In genomic region chr5:98773464-98774191, GRCh38 we compare ENCODE assay signal across 8 cellular contexts. TPM values are rescaled to one million over a fixed set of nuclear protein-coding genes. Genes with fewer than 3 reads are reported as not detected.
DNase-seq lines count a peak whose midpoint lies in the region; ATAC-seq, FAIRE-seq and TF ChIP-seq lines count a peak whose summit lies in the region.

Gene RGMB, plus strand, starts transcription at chr5:98773663. Its CDS starts 408 bp downstream, at chr5:98774071.

- ATAC-seq in GM18867 (IDR thresholded peaks at IDR 0.05; ENCODE audit: unreplicated experiment): peak; percentile 89
- ATAC-seq in HG03097 (IDR thresholded peaks at IDR 0.05; ENCODE audit: low FRiP score, unreplicated experiment): peak; percentile 86

- H3K27me3 ChIP-seq in keratinocyte (ENCODE audit: control insufficient read depth, extremely low read depth, insufficient read depth, low read length): no peaks in the 10 kb centered on the region

- peaks cover 50% of the 10 kb centered on the region for H3K79me2 ChIP-seq in keratinocyte (ENCODE audit: control insufficient read depth, insufficient read depth, low read length)

- H3K4me2 ChIP-seq in keratinocyte (ENCODE audit: control insufficient read depth, extremely low read depth, insufficient read depth, low read depth, low read length): peak within 1 kb of the TSS; percentile 100

- H3K27ac ChIP-seq in keratinocyte (ENCODE audit: control insufficient read depth, insufficient read depth, low read length): peak within 1 kb of the TSS; percentile 86

- FAIRE-seq in keratinocyte (lab: Jason Lieb, UNC): peak; percentile 9

- no peak for TF ChIP-seq CTCF in keratinocyte (optimal IDR thresholded peaks at IDR 0.05 in 1 of 3, IDR thresholded peaks at IDR 0.05 in 1 of 3, conservative IDR thresholded peaks at IDR 0.05 in 1 of 3; ENCODE audit: extremely low read depth in 1 of 3, insufficient read depth in 2 of 3, low read length in 3 of 3)

- H3K36me3 ChIP-seq in keratinocyte (ENCODE audit: control insufficient read depth in 2 of 2, extremely low read depth in 1 of 2, insufficient read depth in 2 of 2, low read length in 2 of 2): peaks cover 0 to 4% of the 10 kb centered on the region in 2 experiments

- peak within 1 kb of the TSS; percentile 83 to 98 (median 88) for H3K4me3 ChIP-seq in keratinocyte (ENCODE audit: control insufficient read depth in 2 of 3, extremely low read depth in 1 of 3, insufficient read depth in 2 of 3, low read depth in 1 of 3, low read length in 3 of 3)

- dilution Hi-C loops in keratinocyte (cut with MboI; ENCODE audit: extremely low pct_ligation_motif_present, low sequenced_read_pairs): loop anchor here (25.0 kb wide), 1 partner anchor 336 kb away; no protein-coding TSS in a partner anchor

- no peaks in the 10 kb centered on the region for H3K9me1 ChIP-seq in keratinocyte (ENCODE audit: control insufficient read depth, extremely low read depth, insufficient read depth, low read length)

- peaks cover 24% of the 10 kb centered on the region for H3K4me1 ChIP-seq in keratinocyte (ENCODE audit: control insufficient read depth, extremely low read depth, insufficient read depth, low read length)

- peak within 1 kb of the TSS; percentile 85 for H3K9ac ChIP-seq in keratinocyte (ENCODE audit: control insufficient read depth, extremely low read depth, insufficient read depth, low read length)

- H3K9me3 ChIP-seq in keratinocyte (ENCODE audit: control insufficient read depth, low read depth, low read length): no peaks in the 10 kb centered on the region

- DNase-seq in 8988T: peak; percentile 87
- peak; percentile 95 for DNase-seq in NCI-H2196 treated with DMSO at 0.1 percent for 48 hours (lab: John Stamatoyannopoulos, UW; ENCODE audit: unreplicated experiment)
- DNase-seq in activated CD4-positive, alpha-beta T cell treated with anti-CD3 and anti-CD28 coated beads for 1 hour: peak; percentile 85
- peak; percentile 98 for DNase-seq in cerebellum (ENCODE audit: low spot score)
- DNase-seq in keratinocyte (ENCODE audit: low read depth, low spot score): peak; percentile 76
- peak; percentile 75 to 89 (median 86) for DNase-seq in stimulated activated CD4-positive, alpha-beta T cell treated with anti-CD3 and anti-CD28 coated beads, Interleukin-12 subunit alpha, Interleukin-12 subunit beta, amount 100 ng/mL, for 48 hours (ENCODE audit: low read depth in 2 of 3, low spot score in 1 of 3)

- H4K20me1 ChIP-seq in keratinocyte (ENCODE audit: control insufficient read depth, extremely low read depth, insufficient read depth, low read length): peaks cover 15% of the 10 kb centered on the region

- H2AFZ ChIP-seq in keratinocyte (ENCODE audit: control insufficient read depth, low read length): peak within 1 kb of the TSS; percentile 77

RNA-seq across cellular contexts. Expression of gene RGMB, which starts in this region (rescaled TPM):
- 137 TPM for total RNA-seq in cerebellum
- 8.5 to 28.7 TPM (median 16.3 TPM) in 3 replicates for polyA plus RNA-seq in keratinocyte
- 5.3 TPM for polyA plus RNA-seq in keratinocyte (2011; ENCODE audit: low read depth)
- polyA plus RNA-seq in keratinocyte (2011; cell fraction: cytosol; rRNA removed): 10.9 and 13.1 TPM in 2 replicates
- 28.1 and 30.9 TPM in 2 replicates for polyA plus RNA-seq in keratinocyte (2011; cell fraction: nucleus; rRNA removed)
- 5.1 and 20.0 TPM in 2 replicates for polyA plus RNA-seq in keratinocyte (2012; ENCODE audit: low replicate concordance)
- polyA minus RNA-seq in keratinocyte: 15.6 to 76.9 TPM (median 23.9 TPM) in 3 replicates
- 24.0 TPM for polyA minus RNA-seq in keratinocyte (2011; cell fraction: cytosol; rRNA and poly(A)+ RNA removed)
- polyA minus RNA-seq in keratinocyte (2011; cell fraction: nucleus; rRNA and poly(A)+ RNA removed): 24.3 and 33.9 TPM in 2 replicates

Comparison
In these comparisons a context has a peak if more than half of its experiments do, and no peak if none do; other contexts are left out.
1. Peak in every context shown above with its lines: DNase-seq, ATAC-seq, H3K4me3 ChIP-seq and H3K27ac ChIP-seq.